ENCODE assay signal across 8 cellular contexts in genomic region chr14:45249847-45250575, GRCh38. TPM values are rescaled to one million over a fixed set of nuclear protein-coding genes. Genes with fewer than 3 reads are reported as not detected.
A peak's percentile ranks its signal among the peaks of the same experiment; 100 is the strongest.
DNase-seq lines count a peak whose midpoint lies in the region; ATAC-seq, FAIRE-seq and TF ChIP-seq lines count a peak whose summit lies in the region.

No MANE protein-coding gene starts in this region.

- H3K4me1 Mint-ChIP-seq in activated B cell treated with CpG ODN at 0.5 μM for 24 hours: peaks cover 38% of the 10 kb centered on the region

- POLR2A ChIA-PET in activated B cell treated with CpG ODN at 0.5 μM for 24 hours (lab: Charles Lee): no interaction called here

- H3K27me3 ChIP-seq in right cardiac atrium (ENCODE audit: control insufficient read depth, insufficient read depth) (no peaks in the 10 kb centered on the region), heart right ventricle (no peaks in the 10 kb centered on the region), upper lobe of right lung (no peaks in the 10 kb centered on the region)

- H3K36me3 ChIP-seq in heart right ventricle: peaks cover 0 to 1% (median 0%) of the 10 kb centered on the region in 9 donors
- H3K36me3 ChIP-seq in kidney (ENCODE audit: control insufficient read depth in 1 of 2, insufficient read depth in 2 of 2, low read length in 2 of 2): no peaks in the 10 kb centered on the region
- H3K36me3 ChIP-seq in upper lobe of right lung: no peaks in the 10 kb centered on the region

- H3K4me1 ChIP-seq in right cardiac atrium (ENCODE audit: control insufficient read depth, insufficient read depth, low read length) (peaks cover 2% of the 10 kb centered on the region), heart right ventricle (peaks cover 0 to 71% (median 36%) of the 10 kb centered on the region in 9 donors), kidney (ENCODE audit: control insufficient read depth in 1 of 2, insufficient read depth in 1 of 2, low read depth in 1 of 2, low read length in 2 of 2) (peaks cover 0 to 4% of the 10 kb centered on the region in 2 donors), upper lobe of right lung (peaks cover 31% of the 10 kb centered on the region)

- H3K27me3 Mint-ChIP-seq in activated B cell treated with CpG ODN at 0.5 μM for 24 hours: no peaks in the 10 kb centered on the region

- peaks cover 6% of the 10 kb centered on the region for H3K36me3 Mint-ChIP-seq in activated B cell treated with CpG ODN at 0.5 μM for 24 hours (ENCODE audit: low read depth)

- H3K9me3 Mint-ChIP-seq in activated B cell treated with CpG ODN at 0.5 μM for 24 hours: no peaks in the 10 kb centered on the region

- H3K27ac Mint-ChIP-seq in activated B cell treated with CpG ODN at 0.5 μM for 24 hours: peak overlapping the region; percentile 70

- peak overlapping the region; percentile 52 for H3K4me3 Mint-ChIP-seq in activated B cell treated with CpG ODN at 0.5 μM for 24 hours

- ATAC-seq in right cardiac atrium: no peak
- no peak for ATAC-seq in heart right ventricle
- peak; percentile 23 for ATAC-seq in HG03378 (IDR thresholded peaks at IDR 0.05; ENCODE audit: unreplicated experiment)
- ATAC-seq in activated B cell treated with CpG ODN at 0.5 μM for 24 hours (ENCODE audit: low read depth): no peak
- ATAC-seq in upper lobe of right lung: no peak

- WGBS in right cardiac atrium: 53% methylated on average over 7 of the region's 7 CpGs
- 53 to 64% methylated on average over 7 of the region's 7 CpGs for WGBS in heart right ventricle, 2 donors

- H3K4me3 ChIP-seq in right cardiac atrium (ENCODE audit: low read length) (peak overlapping the region; percentile 19), heart right ventricle (peak overlapping the region in 4 of 10 donors; percentile 1 to 25 (median 8)), kidney (ENCODE audit: low read length in 2 of 2) (peak overlapping the region in 1 of 2 donors; percentile 44), upper lobe of right lung (peak overlapping the region; percentile 69)

- no peak overlapping the region for H3K9ac ChIP-seq in kidney (ENCODE audit: low read length in 2 of 2)

- FAIRE-seq in kidney (lab: Jason Lieb, UNC): no peak

- TF ChIP-seq CTCF in heart right ventricle (IDR thresholded peaks at IDR 0.05) (no peak), activated B cell treated with CpG ODN at 0.5 μM for 24 hours (IDR thresholded peaks at IDR 0.05) (no peak), kidney (IDR thresholded peaks at IDR 0.05; ENCODE audit: borderline replicate concordance, extremely low read depth, insufficient read depth) (no peak), upper lobe of right lung (IDR thresholded peaks at IDR 0.05) (no peak)

- no peak overlapping the region for H3K27ac ChIP-seq in right cardiac atrium (ENCODE audit: low read length)
- H3K27ac ChIP-seq in heart right ventricle: peak overlapping the region in 5 of 10 donors; percentile 12 to 93 (median 53)
- H3K27ac ChIP-seq in kidney (ENCODE audit: low read depth in 2 of 2, low read length in 2 of 2): peak overlapping the region; percentile 9 to 62
- peak overlapping the region; percentile 53 for H3K27ac ChIP-seq in upper lobe of right lung

- CTCF ChIA-PET in activated B cell treated with CpG ODN at 0.5 μM for 24 hours (lab: Charles Lee): no interaction called here

- no peaks in the 10 kb centered on the region for H3K9me3 ChIP-seq in right cardiac atrium (ENCODE audit: control insufficient read depth, low read length)
- H3K9me3 ChIP-seq in heart right ventricle: no peaks in the 10 kb centered on the region
- H3K9me3 ChIP-seq in kidney (ENCODE audit: control insufficient read depth in 1 of 2, low read length in 2 of 2): peaks cover 0 to 3% of the 10 kb centered on the region in 2 donors
- no peaks in the 10 kb centered on the region for H3K9me3 ChIP-seq in upper lobe of right lung

- DNase-seq in right cardiac atrium (peak in 1 of 3 donors; percentile 46), heart right ventricle (no peak), activated B cell treated with CpG ODN at 0.5 μM for 24 hours (no peak), kidney (no peak), upper lobe of right lung (no peak), cerebellar nuclear complex (lab: John Stamatoyannopoulos, UW) (no peak), middle frontal gyrus (ENCODE audit: extremely low spot score, low spot score) (no peak)

- intact Hi-C loops in right cardiac atrium (cut with DNase I) (loop anchor here in 1 of 4 donors (10.0 kb wide), 1 partner anchor 115 kb away; the partner anchor contains the start of genes FANCM and FKBP3), heart right ventricle (cut with DNase I) (loop anchor here in 6 of 10 donors (5.0 to 10.0 kb wide), 5 partner anchors 113 to 353 kb away; partner anchors contain the start of genes FANCM (in 4 of the 6), FKBP3 (in 3 of the 6), KLHL28 (in 3 of the 6) and TOGARAM1 (in 3 of the 6)), activated B cell treated with CpG ODN at 0.5 μM for 24 hours (cut with micrococcal nuclease) (no loop called here), kidney (cut with DNase I) (no loop called here), upper lobe of right lung (cut with DNase I) (no loop called here)

RNA-seq across cellular contexts. Expression of gene MIS18BP1, which starts 3.0 kb away (rescaled TPM):
- total RNA-seq in right cardiac atrium (1 to 10 TPM; 6.4 to 9.3 (median 8.3) TPM), heart right ventricle (10 to 100 TPM in 3 of 10 donors, 1 to 10 TPM in 7; 4.7 to 11.2 (median 8.1) TPM), activated B cell treated with CpG ODN at 0.5 μM for 24 hours (38.8 and 47.1 TPM in 2 replicates), kidney (17.9 TPM), upper lobe of right lung (32.3 TPM)
- polyA plus RNA-seq in right cardiac atrium (3.5 TPM), heart right ventricle (1 to 10 TPM; 2.4 to 2.9 TPM), kidney (ENCODE audit: insufficient read depth, low read depth, low replicate concordance) (3.7 TPM)

Comparison
In these comparisons a context has a peak if more than half of its experiments do, and no peak if none do; other contexts are left out.
1. intact Hi-C loops: an anchor here in heart right ventricle (5.0 to 10.0 kb wide); none called in activated B cell treated with CpG ODN at 0.5 μM for 24 hours, kidney and upper lobe of right lung.